Comparison of ENCODE assay signal across 8 cellular contexts in the genomic region with DNA sequence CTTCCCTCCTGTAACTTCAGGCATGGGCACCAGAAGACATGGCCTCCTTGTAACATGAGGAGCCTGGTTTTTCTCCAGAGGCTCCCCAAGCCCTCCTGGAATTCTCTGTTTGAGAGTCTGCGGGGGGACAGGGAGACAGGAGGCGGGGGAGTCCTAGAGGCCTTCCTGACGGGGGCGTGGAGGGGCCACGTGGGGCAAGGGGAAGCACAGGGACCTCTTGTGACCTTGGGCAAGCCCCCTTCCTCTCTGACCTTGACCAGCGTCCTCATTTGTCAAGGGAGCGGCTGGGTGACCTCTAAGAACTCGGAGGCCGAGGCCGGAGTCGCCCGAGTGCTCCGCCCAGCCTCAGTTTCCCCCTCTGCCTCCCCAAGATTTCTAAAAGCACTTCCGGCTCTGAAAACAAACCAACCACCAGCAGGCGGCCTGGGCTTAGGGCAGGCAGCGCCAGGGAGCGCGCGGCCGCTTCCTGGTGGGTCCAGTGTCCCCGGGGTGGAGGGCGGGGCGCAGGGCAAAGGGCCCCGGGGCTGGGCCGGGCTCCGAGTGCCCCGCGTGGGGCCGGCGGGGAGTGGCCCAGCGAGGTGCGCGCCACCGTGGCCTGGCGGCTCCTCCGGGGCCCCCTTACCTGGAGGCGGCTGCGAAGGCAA. TPM values are rescaled to one million over a fixed set of nuclear protein-coding genes. Genes with fewer than 3 reads are reported as not detected.
A peak's percentile ranks its signal among the peaks of the same experiment; 100 is the strongest.
DNase-seq lines count a peak whose midpoint lies in the region; TF ChIP-seq lines count a peak whose summit lies in the region.

No MANE protein-coding gene starts in this region.

- peak overlapping the region; percentile 96 for H3K4me2 ChIP-seq in neural progenitor cell

- peak in 5 of 6 experiments; percentile 17 to 51 (median 41) for TF ChIP-seq CTCF in esophagus squamous epithelium (IDR thresholded peaks at IDR 0.05)
- TF ChIP-seq CTCF in neural progenitor cell (IDR thresholded peaks at IDR 0.05), result peak; percentile 32

- peaks cover 10% of the 10 kb centered on the region for H3K4me1 Mint-ChIP-seq in neural progenitor cell

- H3K27me3 ChIP-seq in HAP-1 (ENCODE audit: low read depth) (no peaks in the 10 kb centered on the region), esophagus squamous epithelium (no peaks in the 10 kb centered on the region), neural progenitor cell (peaks cover 48% of the 10 kb centered on the region), thymus (ENCODE audit: control insufficient read depth, insufficient read depth) (no peaks in the 10 kb centered on the region)

- no peak overlapping the region for H3K27ac Mint-ChIP-seq in neural progenitor cell

- in situ Hi-C loops in HAP-1 (cut with MboI; ENCODE audit: low sequenced_read_pairs), result no loop called here

- TF ChIP-seq POLR2A in esophagus squamous epithelium (IDR thresholded peaks at IDR 0.05), result peak in 2 of 4 donors; percentile 40 to 45

- no peaks in the 10 kb centered on the region for H3K36me3 ChIP-seq in HAP-1 (replicated peaks)
- H3K36me3 ChIP-seq in esophagus squamous epithelium, result peaks cover 0 to 19% (median 0%) of the 10 kb centered on the region in 3 donors
- no peaks in the 10 kb centered on the region for H3K36me3 ChIP-seq in neural progenitor cell
- no peaks in the 10 kb centered on the region for H3K36me3 ChIP-seq in thymus (ENCODE audit: control insufficient read depth, insufficient read depth)

- peaks cover 14% of the 10 kb centered on the region for H3F3A ChIP-seq in neural progenitor cell (ENCODE audit: low read depth)

- H3K27ac ChIP-seq in esophagus squamous epithelium (peak overlapping the region; percentile 68 to 92 (median 85)), neural progenitor cell (no peak overlapping the region), thymus (ENCODE audit: low read depth) (peak overlapping the region; percentile 64)

- H3K36me3 Mint-ChIP-seq in neural progenitor cell, result no peaks in the 10 kb centered on the region

- no peaks in the 10 kb centered on the region for H4K20me1 ChIP-seq in neural progenitor cell (ENCODE audit: low read depth)

- peak overlapping the region; percentile 57 for H3K4me3 Mint-ChIP-seq in neural progenitor cell

- no peaks in the 10 kb centered on the region for H3K9me3 Mint-ChIP-seq in neural progenitor cell

- H3K9ac ChIP-seq in neural progenitor cell, result no peak overlapping the region

- peaks cover 32% of the 10 kb centered on the region for H3K27me3 Mint-ChIP-seq in neural progenitor cell (ENCODE audit: insufficient read depth, low read depth)

- no CpG with 5 or more reads among the region's 38 CpGs for WGBS in esophagus squamous epithelium, 2 donors
- 5% methylated on average over 38 of the region's 38 CpGs for WGBS in thymus

- DNase-seq in ELR (ENCODE audit: low read depth), result peak; percentile 70
- DNase-seq in HAP-1 (ENCODE audit: low spot score in 2 of 2), result peak; percentile 13 to 66
- DNase-seq in NCI-H460 (ENCODE audit: extremely low read depth, low read depth), result peak; percentile 22
- DNase-seq in activated T-cell treated with anti-CD3 and anti-CD28 coated beads for 24 hours (ENCODE audit: low read depth), result peak; percentile 36
- peak; percentile 5 for DNase-seq in esophagus squamous epithelium (lab: John Stamatoyannopoulos, UW)
- DNase-seq in neural progenitor cell (ENCODE audit: low spot score), result peak; percentile 38
- DNase-seq in NCI-H446 treated with DMSO at 0.1 percent for 48 hours (lab: John Stamatoyannopoulos, UW), result no peak

- H3K4me3 ChIP-seq in HAP-1 (peak overlapping the region; percentile 25), esophagus squamous epithelium (peak overlapping the region; percentile 58 to 95 (median 79)), neural progenitor cell (peak overlapping the region; percentile 59), thymus (ENCODE audit: low read length) (peak overlapping the region; percentile 85)

- H2AFZ ChIP-seq in neural progenitor cell (replicated peaks), result peak overlapping the region; percentile 94

- peaks cover 10% of the 10 kb centered on the region for H3K4me1 ChIP-seq in HAP-1
- H3K4me1 ChIP-seq in esophagus squamous epithelium, result peaks cover 9 to 31% (median 17%) of the 10 kb centered on the region in 3 donors
- H3K4me1 ChIP-seq in neural progenitor cell, result peaks cover 6% of the 10 kb centered on the region
- H3K4me1 ChIP-seq in thymus (ENCODE audit: control insufficient read depth, insufficient read depth, low read length), result peaks cover 5% of the 10 kb centered on the region

- intact Hi-C loops in esophagus squamous epithelium (cut with DNase I), result no loop called here

- no peaks in the 10 kb centered on the region for H3K79me2 ChIP-seq in neural progenitor cell (ENCODE audit: low read depth)

- H3K9me3 ChIP-seq in HAP-1 (no peaks in the 10 kb centered on the region), esophagus squamous epithelium (no peaks in the 10 kb centered on the region), neural progenitor cell (ENCODE audit: low read depth) (no peaks in the 10 kb centered on the region), thymus (ENCODE audit: control insufficient read depth) (no peaks in the 10 kb centered on the region)

RNA-seq across cellular contexts. Expression of gene TMCO4, which starts 0.4 kb away (rescaled TPM):
- total RNA-seq in NCI-H460 (2014; rRNA removed; shearing (Covaris generic)), result 3.8 and 4.7 TPM in 2 replicates
- polyA plus RNA-seq in NCI-H460 (2014; cell fraction: nucleus; rRNA removed), result 2.2 and 7.3 TPM in 2 replicates
- total RNA-seq in esophagus squamous epithelium (10 to 100 TPM; 13.0 to 28.8 (median 21.2) TPM), neural progenitor cell (ENCODE audit: low replicate concordance) (0.30 and 0.40 TPM in 2 replicates)
- polyA plus RNA-seq in thymus, result 11.5 TPM

RNA-seq across cellular contexts. Expression of gene RNF186, which starts 15.7 kb away (rescaled TPM):
- total RNA-seq in NCI-H460 (2014; rRNA removed; shearing (Covaris generic)), result not detected in 2 replicates
- polyA plus RNA-seq in NCI-H460 (2014; cell fraction: nucleus; rRNA removed), result not detected in 2 replicates
- total RNA-seq in esophagus squamous epithelium (not detected), neural progenitor cell (ENCODE audit: low replicate concordance) (not detected in 2 replicates)
- 0.34 TPM for polyA plus RNA-seq in thymus

Comparison
In these comparisons a context has a peak if more than half of its experiments do, and no peak if none do; other contexts are left out.
1. H3K4me3 ChIP-seq: peak in every context shown above with its lines; median percentile 85 in thymus; 79 in esophagus squamous epithelium; 59 in neural progenitor cell; 25 in HAP-1.